In genomic region chrX:69068295-69069085, GRCh38 we compare ENCODE assay signal across 24 cellular contexts.
DNase-seq lines count a peak whose midpoint lies in the region; ATAC-seq and TF ChIP-seq lines count a peak whose summit lies in the region.
"Had no signal": no experiment of that assay in that cellular context is flagged by ENCODE, and none has a peak within 500 bp of the region (broad histone marks: within the 10 kb centered on the region; RNA-seq: fewer than 3 reads in every experiment).

No MANE protein-coding gene starts in this region.

- WGBS in transverse colon (ENCODE audit: low coverage in 1 of 2), 2 donors = 75% methylated on average over 8 of the region's 8 CpGs; no CpG with 5 or more reads in 1 of the 2 donors

- no peak for TF ChIP-seq CTCF in progenitor cell of endocrine pancreas (IDR thresholded peaks at IDR 0.05; ENCODE audit: unreplicated experiment)
- no peak for TF ChIP-seq CTCF in transverse colon (IDR thresholded peaks at IDR 0.05)

- ATAC-seq in T-helper 17 cell (no peak), HG03432 (IDR thresholded peaks at IDR 0.05; ENCODE audit: unreplicated experiment) (no peak), GM21528 (IDR thresholded peaks at IDR 0.05; ENCODE audit: low FRiP score, unreplicated experiment) (no peak)

- no peak overlapping the region for H3K27ac ChIP-seq in transverse colon
- H3K27ac ChIP-seq: BLaER1, Peyer's patch, SJCRH30 had no signal

- H3K36me3 ChIP-seq in transverse colon = no peaks in the 10 kb centered on the region
- H3K36me3 ChIP-seq: BLaER1, Peyer's patch, SJCRH30 had no signal

- H3K9me3 Mint-ChIP-seq in progenitor cell of endocrine pancreas (ENCODE audit: low read depth) = no peaks in the 10 kb centered on the region
- H3K9me3 Mint-ChIP-seq: CD4-positive, alpha-beta T cell had no signal

- peak overlapping the region; percentile 59 for H3K27ac Mint-ChIP-seq in T-helper 17 cell
- H3K27ac Mint-ChIP-seq in progenitor cell of endocrine pancreas = peak overlapping the region; percentile 82
- H3K27ac Mint-ChIP-seq: CD4-positive, alpha-beta T cell had no signal

- no peaks in the 10 kb centered on the region for H3K4me1 ChIP-seq in transverse colon
- H3K4me1 ChIP-seq: BLaER1, Peyer's patch, SJCRH30 had no signal

- H3K27me3 Mint-ChIP-seq in T-helper 17 cell (no peaks in the 10 kb centered on the region), progenitor cell of endocrine pancreas (no peaks in the 10 kb centered on the region)
- H3K27me3 Mint-ChIP-seq: CD4-positive, alpha-beta T cell had no signal

- in situ Hi-C loops in transverse colon (cut with MboI; ENCODE audit: low pct_ligation_motif_present in 1 of 4, low pct_unique_long_range_greater_than_20kb in 1 of 4, low sequenced_read_pairs in 3 of 4) = loop anchor here in 1 of 4 donors (25.0 kb wide), 1 partner anchor 256 kb away; no protein-coding TSS in a partner anchor

- H3K36me3 Mint-ChIP-seq in T-helper 17 cell (ENCODE audit: low read depth) = no peaks in the 10 kb centered on the region
- H3K36me3 Mint-ChIP-seq in progenitor cell of endocrine pancreas (ENCODE audit: insufficient read depth) = no peaks in the 10 kb centered on the region

- no peak for TF ChIP-seq POLR2A in transverse colon (IDR thresholded peaks at IDR 0.05)

- no peaks in the 10 kb centered on the region for H3K4me1 Mint-ChIP-seq in T-helper 17 cell
- no peaks in the 10 kb centered on the region for H3K4me1 Mint-ChIP-seq in progenitor cell of endocrine pancreas (ENCODE audit: low read depth)

- H3K4me3 Mint-ChIP-seq in T-helper 17 cell = no peak overlapping the region
- H3K4me3 Mint-ChIP-seq in progenitor cell of endocrine pancreas (ENCODE audit: low read depth) = no peak overlapping the region
- H3K4me3 Mint-ChIP-seq: CD4-positive, alpha-beta T cell had no signal

- H3K4me3 ChIP-seq in transverse colon = no peak overlapping the region
- H3K4me3 ChIP-seq: BLaER1, Peyer's patch, SJCRH30 had no signal

- intact Hi-C loops in transverse colon (cut with DNase I; ENCODE audit: low total_unique reads) = no loop called here

- no peak for TF ChIP-seq EP300 in transverse colon (IDR thresholded peaks at IDR 0.05; ENCODE audit: low read depth)

- no peaks in the 10 kb centered on the region for H3K27me3 ChIP-seq in transverse colon
- H3K27me3 ChIP-seq: Peyer's patch, SJCRH30 had no signal

- H3K9me3 ChIP-seq in T-helper 17 cell (ENCODE audit: control insufficient read depth, low read length, poor library complexity, severe bottlenecking) = no peaks in the 10 kb centered on the region
- H3K9me3 ChIP-seq in transverse colon = no peaks in the 10 kb centered on the region
- H3K9me3 ChIP-seq: SJCRH30 had no signal

- no peak for DNase-seq in T-helper 17 cell
- peak; percentile 43 for DNase-seq in left kidney (ENCODE audit: low read depth, low spot score)
- no peak for DNase-seq in progenitor cell of endocrine pancreas (ENCODE audit: low spot score, unreplicated experiment)
- DNase-seq in transverse colon = peak; percentile 3
- DNase-seq in GM03348 (ENCODE audit: low spot score) = no peak
- DNase-seq: CD4-positive, alpha-beta T cell; COR-L47; DND-41; GOT3; HCEC 1CT; KBM-7; MM.1S; NCI-H1048; NCI-H1417 treated with DMSO at 0.1 percent for 48 hours; NCI-H187 treated with DMSO at 0.1 percent for 48 hours; NCI-H226; NCI-H510A treated with DMSO at 0.1 percent for 48 hours; NCI-H774; NK-92 treated with Interleukin-12 subunit alpha and Interleukin-12 subunit beta, amount 100 ng/mL, for 24 hours; SJCRH30 had no signal

Comparison
In these comparisons a context has a peak if more than half of its experiments do, and no peak if none do; other contexts are left out.
1. DNase-seq: peak in left kidney (single experiment) and transverse colon (single experiment); none in T-helper 17 cell (0 of 3), progenitor cell of endocrine pancreas (single experiment) and GM03348 (single experiment).